9 cellular contexts compared by ENCODE assay signal in genomic region chr5:78887384-78888118, GRCh38.
DNase-seq lines count a peak whose midpoint lies in the region; ATAC-seq and TF ChIP-seq lines count a peak whose summit lies in the region.
"Had no signal": no experiment of that assay in that cellular context is flagged by ENCODE, and none has a peak within 500 bp of the region (broad histone marks: within the 10 kb centered on the region; RNA-seq: fewer than 3 reads in every experiment).

No MANE protein-coding gene starts in this region.

- H3K4me1 Mint-ChIP-seq in activated CD4-positive, alpha-beta T cell treated with anti-CD3 and anti-CD28 coated beads for 36 hours: peaks cover 18% of the 10 kb centered on the region
- peaks cover 19 to 50% of the 10 kb centered on the region in 2 donors for H3K4me1 Mint-ChIP-seq in stimulated activated naive B cell treated with anti-CD40 and anti-IgM and Interleukin-4, amounts not matched to agents 10 μg/mL and 1 μg/mL and 100 μg/mL, for 72 hours
- peaks cover 35% of the 10 kb centered on the region for H3K4me1 Mint-ChIP-seq in osteocyte (ENCODE audit: unreplicated experiment)

- TF ChIP-seq CTCF in osteocyte (IDR thresholded peaks at IDR 0.05): no peak

- peaks cover 2% of the 10 kb centered on the region for H3K36me3 Mint-ChIP-seq in activated CD4-positive, alpha-beta T cell treated with anti-CD3 and anti-CD28 coated beads for 36 hours (ENCODE audit: low read depth)
- H3K36me3 Mint-ChIP-seq in stimulated activated naive B cell treated with anti-CD40 and anti-IgM and Interleukin-4, amounts not matched to agents 10 μg/mL and 1 μg/mL and 100 μg/mL, for 72 hours: peaks cover 8 to 35% of the 10 kb centered on the region in 2 donors
- peaks cover 3% of the 10 kb centered on the region for H3K36me3 Mint-ChIP-seq in osteocyte (ENCODE audit: unreplicated experiment)

- POLR2A ChIA-PET in activated CD4-positive, alpha-beta T cell treated with anti-CD3 and anti-CD28 coated beads for 36 hours (lab: Charles Lee): no interaction called here

- intact Hi-C loops in activated CD4-positive, alpha-beta T cell treated with anti-CD3 and anti-CD28 coated beads for 36 hours (cut with DNase I, micrococcal nuclease): loop anchor here (5.0 kb wide), 2 partner anchors 135 to 245 kb away; no protein-coding TSS in a partner anchor
- intact Hi-C loops in Right ventricle myocardium inferior (cut with DNase I): loop anchor here (10.0 kb wide), 1 partner anchor 53 kb away; no protein-coding TSS in a partner anchor

- no peak overlapping the region for H3K27ac Mint-ChIP-seq in activated CD4-positive, alpha-beta T cell treated with anti-CD3 and anti-CD28 coated beads for 36 hours
- no peak overlapping the region for H3K27ac Mint-ChIP-seq in stimulated activated naive B cell treated with anti-CD40 and anti-IgM and Interleukin-4, amounts not matched to agents 10 μg/mL and 1 μg/mL and 100 μg/mL, for 72 hours
- H3K27ac Mint-ChIP-seq in osteocyte (ENCODE audit: unreplicated experiment): no peak overlapping the region
- H3K27ac Mint-ChIP-seq: T-cell had no signal

- H3K27me3 Mint-ChIP-seq in activated CD4-positive, alpha-beta T cell treated with anti-CD3 and anti-CD28 coated beads for 36 hours: no peaks in the 10 kb centered on the region
- H3K27me3 Mint-ChIP-seq in stimulated activated naive B cell treated with anti-CD40 and anti-IgM and Interleukin-4, amounts not matched to agents 10 μg/mL and 1 μg/mL and 100 μg/mL, for 72 hours: no peaks in the 10 kb centered on the region
- H3K27me3 Mint-ChIP-seq in osteocyte (ENCODE audit: unreplicated experiment): no peaks in the 10 kb centered on the region
- H3K27me3 Mint-ChIP-seq: T-cell had no signal

- peak; percentile 68 for ATAC-seq in activated CD4-positive, alpha-beta T cell treated with anti-CD3 and anti-CD28 coated beads for 36 hours
- ATAC-seq in HG02852 (IDR thresholded peaks at IDR 0.05; ENCODE audit: unreplicated experiment) (peak; percentile 99), Right ventricle myocardium inferior (no peak)
- ATAC-seq in stimulated activated naive B cell treated with anti-CD40 and anti-IgM and Interleukin-4, amounts not matched to agents 10 μg/mL and 1 μg/mL and 100 μg/mL, for 72 hours (replicated peaks): peak; percentile 100

- CTCF ChIA-PET in activated CD4-positive, alpha-beta T cell treated with anti-CD3 and anti-CD28 coated beads for 36 hours (lab: Charles Lee): interaction anchor here (1.2 to 1.9 kb wide), 4 partner anchors 8 to 245 kb away, joined by 3 to 6 read pairs (median 5); no protein-coding TSS in a partner anchor

- H3K4me3 Mint-ChIP-seq in activated CD4-positive, alpha-beta T cell treated with anti-CD3 and anti-CD28 coated beads for 36 hours: no peak overlapping the region
- no peak overlapping the region for H3K4me3 Mint-ChIP-seq in stimulated activated naive B cell treated with anti-CD40 and anti-IgM and Interleukin-4, amounts not matched to agents 10 μg/mL and 1 μg/mL and 100 μg/mL, for 72 hours
- no peak overlapping the region for H3K4me3 Mint-ChIP-seq in osteocyte (ENCODE audit: unreplicated experiment)
- H3K4me3 Mint-ChIP-seq: T-cell had no signal

- DNase-seq in activated CD4-positive, alpha-beta T cell treated with anti-CD3 and anti-CD28 coated beads for 36 hours: peak; percentile 11
- no peak for DNase-seq in activated CD4-positive, alpha-beta T cell treated with anti-CD3 and anti-CD28 coated beads for 1 hour
- DNase-seq in NAMALWA (ENCODE audit: low spot score): peak; percentile 47
- peak; percentile 46 for DNase-seq in stimulated activated naive B cell treated with anti-CD40 and anti-IgM and Interleukin-4, amounts not matched to agents 10 μg/mL and 1 μg/mL and 100 μg/mL, for 72 hours
- DNase-seq in Right ventricle myocardium inferior (ENCODE audit: missing footprints): no peak
- DNase-seq in osteocyte (ENCODE audit: extremely low spot score, unreplicated experiment): no peak
- no peak for DNase-seq in NK-92 treated with Interleukin-12 subunit alpha and Interleukin-12 subunit beta, amount 100 ng/mL, for 24 hours (lab: John Stamatoyannopoulos, UW)
- DNase-seq: T-cell had no signal

- H3K9me3 Mint-ChIP-seq in activated CD4-positive, alpha-beta T cell treated with anti-CD3 and anti-CD28 coated beads for 36 hours (ENCODE audit: low read depth): no peaks in the 10 kb centered on the region
- H3K9me3 Mint-ChIP-seq in stimulated activated naive B cell treated with anti-CD40 and anti-IgM and Interleukin-4, amounts not matched to agents 10 μg/mL and 1 μg/mL and 100 μg/mL, for 72 hours: no peaks in the 10 kb centered on the region
- H3K9me3 Mint-ChIP-seq in osteocyte (ENCODE audit: unreplicated experiment): no peaks in the 10 kb centered on the region
- H3K9me3 Mint-ChIP-seq: T-cell had no signal

Comparison
In these comparisons a context has a peak if more than half of its experiments do, and no peak if none do; other contexts are left out.
1. DNase-seq: peak in activated CD4-positive, alpha-beta T cell treated with anti-CD3 and anti-CD28 coated beads for 36 hours (single experiment), NAMALWA (single experiment) and stimulated activated naive B cell treated with anti-CD40 and anti-IgM and Interleukin-4, amounts not matched to agents 10 μg/mL and 1 μg/mL and 100 μg/mL, for 72 hours (single experiment); none in activated CD4-positive, alpha-beta T cell treated with anti-CD3 and anti-CD28 coated beads for 1 hour (single experiment), Right ventricle myocardium inferior (single experiment), osteocyte (single experiment) and NK-92 treated with Interleukin-12 subunit alpha and Interleukin-12 subunit beta, amount 100 ng/mL, for 24 hours (single experiment).